Comparison of ENCODE assay signal across 1 cellular context in the genomic region with DNA sequence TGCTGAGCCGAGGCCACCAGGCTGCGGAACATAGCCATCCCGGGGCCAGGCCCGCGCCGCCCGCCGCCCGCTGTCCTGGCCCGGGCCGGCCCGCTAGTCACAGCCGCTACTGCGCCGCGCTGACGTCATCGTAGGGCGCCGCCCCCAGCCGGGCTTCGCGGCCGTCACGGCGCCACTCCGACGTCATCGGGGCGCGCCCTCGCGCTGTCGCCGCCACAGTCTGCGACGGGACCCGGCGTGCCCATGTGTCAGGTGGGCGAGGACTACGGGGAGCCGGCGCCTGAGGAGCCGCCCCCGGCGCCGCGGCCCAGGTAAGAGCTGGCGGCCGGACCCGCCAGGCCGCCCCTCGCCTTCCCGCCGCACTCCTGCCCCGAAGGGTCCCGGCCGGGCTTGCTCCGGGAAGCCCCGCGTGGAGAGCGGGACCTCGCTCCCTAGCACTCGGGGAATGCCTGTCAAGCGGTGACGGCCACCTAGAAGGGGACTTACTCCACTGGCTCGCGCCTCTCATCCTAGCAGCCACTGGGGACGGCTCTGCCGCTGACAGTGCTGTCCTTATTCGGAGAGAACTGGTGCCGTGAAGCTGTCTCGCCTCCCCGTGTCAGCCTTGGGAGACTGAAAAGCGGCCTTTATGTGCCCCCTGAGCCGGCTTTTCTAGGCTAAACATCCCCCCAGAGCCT.
TF ChIP-seq lines count a peak whose summit lies in the region.

A gene (plus strand): TSS at position 216 of the 677 bp plus-strand sequence. CDS start 28 bp downstream, at position 244.
A gene with protein sequence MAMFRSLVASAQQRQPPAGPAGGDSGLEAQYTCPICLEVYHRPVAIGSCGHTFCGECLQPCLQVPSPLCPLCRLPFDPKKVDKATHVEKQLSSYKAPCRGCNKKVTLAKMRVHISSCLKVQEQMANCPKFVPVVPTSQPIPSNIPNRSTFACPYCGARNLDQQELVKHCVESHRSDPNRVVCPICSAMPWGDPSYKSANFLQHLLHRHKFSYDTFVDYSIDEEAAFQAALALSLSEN (minus strand): TSS at position 121 of the 677 bp plus-strand sequence. CDS start 83 bp downstream, at position 38.

TF ChIP-seq in K562, 482 proteins besides CTCF, POLR2A, EP300 and RAD21 (continued from another document and continues in another):
- TF ChIP-seq, protein P1, sequence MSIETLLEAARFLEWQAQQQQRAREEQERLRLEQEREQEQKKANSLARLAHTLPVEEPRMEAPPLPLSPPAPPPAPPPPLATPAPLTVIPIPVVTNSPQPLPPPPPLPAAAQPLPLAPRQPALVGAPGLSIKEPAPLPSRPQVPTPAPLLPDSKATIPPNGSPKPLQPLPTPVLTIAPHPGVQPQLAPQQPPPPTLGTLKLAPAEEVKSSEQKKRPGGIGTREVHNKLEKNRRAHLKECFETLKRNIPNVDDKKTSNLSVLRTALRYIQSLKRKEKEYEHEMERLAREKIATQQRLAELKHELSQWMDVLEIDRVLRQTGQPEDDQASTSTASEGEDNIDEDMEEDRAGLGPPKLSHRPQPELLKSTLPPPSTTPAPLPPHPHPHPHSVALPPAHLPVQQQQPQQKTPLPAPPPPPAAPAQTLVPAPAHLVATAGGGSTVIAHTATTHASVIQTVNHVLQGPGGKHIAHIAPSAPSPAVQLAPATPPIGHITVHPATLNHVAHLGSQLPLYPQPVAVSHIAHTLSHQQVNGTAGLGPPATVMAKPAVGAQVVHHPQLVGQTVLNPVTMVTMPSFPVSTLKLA (conservative IDR thresholded peaks at IDR 0.05), result peak; percentile 91 to 99
- TF ChIP-seq SNIP1 (IDR thresholded peaks at IDR 0.05; ENCODE audit: low read depth) (no peak), MAFG (tag; conservative IDR thresholded peaks at IDR 0.05) (no peak), PCBP2 (IDR thresholded peaks at IDR 0.05; ENCODE audit: low read depth, low read length, poor library complexity, severe bottlenecking) (no peak), JUN (IDR thresholded peaks at IDR 0.05; ENCODE audit: borderline replicate concordance, low read depth, low read length) (peak; percentile 95), JUN (CRISPR knock-in tag; IDR thresholded peaks at IDR 0.05; ENCODE audit: borderline replicate concordance) (no peak), MEF2A (IDR thresholded peaks at IDR 0.05; ENCODE audit: control insufficient read depth, low read depth, low read length) (no peak), ESRRA (IDR thresholded peaks at IDR 0.05; ENCODE audit: borderline replicate concordance, low read depth) (peak; percentile 83; the same call in 1 of the 2 replicates), RBFOX2 (IDR thresholded peaks at IDR 0.05; ENCODE audit: low read depth, low read length) (peak; percentile 81), FOXA1 (IDR thresholded peaks at IDR 0.05; ENCODE audit: borderline replicate concordance) (no peak), ZNF584 (CRISPR knock-in tag; IDR thresholded peaks at IDR 0.05; ENCODE audit: low read depth) (0 out of 2 replicates have a peak, but pooled peaks have one; percentile 61), ETS2 (tag; IDR thresholded peaks at IDR 0.05; ENCODE audit: borderline replicate concordance, poor library complexity, severe bottlenecking) (no peak), C11orf30 (IDR thresholded peaks at IDR 0.05; ENCODE audit: low read depth) (peak; percentile 98), STAG1 (CRISPR knock-in tag; IDR thresholded peaks at IDR 0.05; ENCODE audit: borderline replicate concordance) (no peak), SREBF1 (IDR thresholded peaks at IDR 0.05; ENCODE audit: borderline replicate concordance, low read depth, low read length) (0 out of 2 replicates have a peak, but pooled peaks have one; percentile 52), HOXB6 (CRISPR knock-in tag; IDR thresholded peaks at IDR 0.05; ENCODE audit: borderline replicate concordance) (no peak), CBFB (CRISPR knock-in tag; IDR thresholded peaks at IDR 0.05) (no peak), ILF3 (IDR thresholded peaks at IDR 0.05; ENCODE audit: borderline replicate concordance) (no peak), KLF13 (tag; IDR thresholded peaks at IDR 0.05; ENCODE audit: borderline replicate concordance, low read depth) (peak; percentile 75; the same call in 1 of the 2 replicates), SRSF7 (optimal IDR thresholded peaks at IDR 0.05; ENCODE audit: low read depth, low read length) (no peak), CREB1 (IDR thresholded peaks at IDR 0.05) (peak; percentile 100), CREB1 (CRISPR knock-in tag; IDR thresholded peaks at IDR 0.05) (peak; percentile 99), NR3C1 (CRISPR knock-in tag; IDR thresholded peaks at IDR 0.05) (0 out of 2 replicates have a peak, but pooled peaks have one; percentile 20), ZNF444 (CRISPR knock-in tag; IDR thresholded peaks at IDR 0.05) (no peak), TCF7 (IDR thresholded peaks at IDR 0.05; ENCODE audit: borderline replicate concordance) (peak; percentile 79; the same call in 1 of the 2 replicates), ZFP1 (CRISPR knock-in tag; IDR thresholded peaks at IDR 0.05) (no peak), SIX5 (IDR thresholded peaks at IDR 0.05; ENCODE audit: borderline replicate concordance in 1 of 2, insufficient read depth in 1 of 2, low read depth in 1 of 2, low read length in 2 of 2) (peak; percentile 36 to 47; a peak in 3 of 4 replicates), MXI1 (IDR thresholded peaks at IDR 0.05; ENCODE audit: low read depth, low read length) (peak; percentile 99), NFYB (IDR thresholded peaks at IDR 0.05; ENCODE audit: extremely low read depth, insufficient read length) (no peak), SMAD4 (CRISPR knock-in tag; conservative IDR thresholded peaks at IDR 0.05) (peak; percentile 96), DDX20 (tag; IDR thresholded peaks at IDR 0.05; ENCODE audit: low read depth) (no peak), HNRNPK (IDR thresholded peaks at IDR 0.05; ENCODE audit: low read depth, low read length, poor library complexity, severe bottlenecking) (peak; percentile 68), CC2D1A (IDR thresholded peaks at IDR 0.05) (no peak)
- TF ChIP-seq, protein P2, sequence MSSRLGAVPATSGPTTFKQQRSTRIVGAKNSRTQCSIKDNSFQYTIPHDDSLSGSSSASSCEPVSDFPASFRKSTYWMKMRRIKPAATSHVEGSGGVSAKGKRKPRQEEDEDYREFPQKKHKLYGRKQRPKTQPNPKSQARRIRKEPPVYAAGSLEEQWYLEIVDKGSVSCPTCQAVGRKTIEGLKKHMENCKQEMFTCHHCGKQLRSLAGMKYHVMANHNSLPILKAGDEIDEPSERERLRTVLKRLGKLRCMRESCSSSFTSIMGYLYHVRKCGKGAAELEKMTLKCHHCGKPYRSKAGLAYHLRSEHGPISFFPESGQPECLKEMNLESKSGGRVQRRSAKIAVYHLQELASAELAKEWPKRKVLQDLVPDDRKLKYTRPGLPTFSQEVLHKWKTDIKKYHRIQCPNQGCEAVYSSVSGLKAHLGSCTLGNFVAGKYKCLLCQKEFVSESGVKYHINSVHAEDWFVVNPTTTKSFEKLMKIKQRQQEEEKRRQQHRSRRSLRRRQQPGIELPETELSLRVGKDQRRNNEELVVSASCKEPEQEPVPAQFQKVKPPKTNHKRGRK (tag; IDR thresholded peaks at IDR 0.05), result no peak
- TF ChIP-seq, protein P3, sequence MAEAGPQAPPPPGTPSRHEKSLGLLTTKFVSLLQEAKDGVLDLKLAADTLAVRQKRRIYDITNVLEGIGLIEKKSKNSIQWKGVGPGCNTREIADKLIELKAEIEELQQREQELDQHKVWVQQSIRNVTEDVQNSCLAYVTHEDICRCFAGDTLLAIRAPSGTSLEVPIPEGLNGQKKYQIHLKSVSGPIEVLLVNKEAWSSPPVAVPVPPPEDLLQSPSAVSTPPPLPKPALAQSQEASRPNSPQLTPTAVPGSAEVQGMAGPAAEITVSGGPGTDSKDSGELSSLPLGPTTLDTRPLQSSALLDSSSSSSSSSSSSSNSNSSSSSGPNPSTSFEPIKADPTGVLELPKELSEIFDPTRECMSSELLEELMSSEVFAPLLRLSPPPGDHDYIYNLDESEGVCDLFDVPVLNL (CRISPR knock-in tag; IDR thresholded peaks at IDR 0.05; ENCODE audit: low read depth), result no peak
- TF ChIP-seq, protein P4, sequence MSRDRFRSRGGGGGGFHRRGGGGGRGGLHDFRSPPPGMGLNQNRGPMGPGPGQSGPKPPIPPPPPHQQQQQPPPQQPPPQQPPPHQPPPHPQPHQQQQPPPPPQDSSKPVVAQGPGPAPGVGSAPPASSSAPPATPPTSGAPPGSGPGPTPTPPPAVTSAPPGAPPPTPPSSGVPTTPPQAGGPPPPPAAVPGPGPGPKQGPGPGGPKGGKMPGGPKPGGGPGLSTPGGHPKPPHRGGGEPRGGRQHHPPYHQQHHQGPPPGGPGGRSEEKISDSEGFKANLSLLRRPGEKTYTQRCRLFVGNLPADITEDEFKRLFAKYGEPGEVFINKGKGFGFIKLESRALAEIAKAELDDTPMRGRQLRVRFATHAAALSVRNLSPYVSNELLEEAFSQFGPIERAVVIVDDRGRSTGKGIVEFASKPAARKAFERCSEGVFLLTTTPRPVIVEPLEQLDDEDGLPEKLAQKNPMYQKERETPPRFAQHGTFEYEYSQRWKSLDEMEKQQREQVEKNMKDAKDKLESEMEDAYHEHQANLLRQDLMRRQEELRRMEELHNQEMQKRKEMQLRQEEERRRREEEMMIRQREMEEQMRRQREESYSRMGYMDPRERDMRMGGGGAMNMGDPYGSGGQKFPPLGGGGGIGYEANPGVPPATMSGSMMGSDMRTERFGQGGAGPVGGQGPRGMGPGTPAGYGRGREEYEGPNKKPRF (IDR thresholded peaks at IDR 0.05; ENCODE audit: low read depth, low read length), result no peak
- TF ChIP-seq, protein P5, sequence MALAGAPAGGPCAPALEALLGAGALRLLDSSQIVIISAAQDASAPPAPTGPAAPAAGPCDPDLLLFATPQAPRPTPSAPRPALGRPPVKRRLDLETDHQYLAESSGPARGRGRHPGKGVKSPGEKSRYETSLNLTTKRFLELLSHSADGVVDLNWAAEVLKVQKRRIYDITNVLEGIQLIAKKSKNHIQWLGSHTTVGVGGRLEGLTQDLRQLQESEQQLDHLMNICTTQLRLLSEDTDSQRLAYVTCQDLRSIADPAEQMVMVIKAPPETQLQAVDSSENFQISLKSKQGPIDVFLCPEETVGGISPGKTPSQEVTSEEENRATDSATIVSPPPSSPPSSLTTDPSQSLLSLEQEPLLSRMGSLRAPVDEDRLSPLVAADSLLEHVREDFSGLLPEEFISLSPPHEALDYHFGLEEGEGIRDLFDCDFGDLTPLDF (CRISPR knock-in tag; IDR thresholded peaks at IDR 0.05), result no peak
- TF ChIP-seq, protein P6, sequence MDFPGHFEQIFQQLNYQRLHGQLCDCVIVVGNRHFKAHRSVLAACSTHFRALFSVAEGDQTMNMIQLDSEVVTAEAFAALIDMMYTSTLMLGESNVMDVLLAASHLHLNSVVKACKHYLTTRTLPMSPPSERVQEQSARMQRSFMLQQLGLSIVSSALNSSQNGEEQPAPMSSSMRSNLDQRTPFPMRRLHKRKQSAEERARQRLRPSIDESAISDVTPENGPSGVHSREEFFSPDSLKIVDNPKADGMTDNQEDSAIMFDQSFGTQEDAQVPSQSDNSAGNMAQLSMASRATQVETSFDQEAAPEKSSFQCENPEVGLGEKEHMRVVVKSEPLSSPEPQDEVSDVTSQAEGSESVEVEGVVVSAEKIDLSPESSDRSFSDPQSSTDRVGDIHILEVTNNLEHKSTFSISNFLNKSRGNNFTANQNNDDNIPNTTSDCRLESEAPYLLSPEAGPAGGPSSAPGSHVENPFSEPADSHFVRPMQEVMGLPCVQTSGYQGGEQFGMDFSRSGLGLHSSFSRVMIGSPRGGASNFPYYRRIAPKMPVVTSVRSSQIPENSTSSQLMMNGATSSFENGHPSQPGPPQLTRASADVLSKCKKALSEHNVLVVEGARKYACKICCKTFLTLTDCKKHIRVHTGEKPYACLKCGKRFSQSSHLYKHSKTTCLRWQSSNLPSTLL (IDR thresholded peaks at IDR 0.05), result no peak
- TF ChIP-seq, protein P7, sequence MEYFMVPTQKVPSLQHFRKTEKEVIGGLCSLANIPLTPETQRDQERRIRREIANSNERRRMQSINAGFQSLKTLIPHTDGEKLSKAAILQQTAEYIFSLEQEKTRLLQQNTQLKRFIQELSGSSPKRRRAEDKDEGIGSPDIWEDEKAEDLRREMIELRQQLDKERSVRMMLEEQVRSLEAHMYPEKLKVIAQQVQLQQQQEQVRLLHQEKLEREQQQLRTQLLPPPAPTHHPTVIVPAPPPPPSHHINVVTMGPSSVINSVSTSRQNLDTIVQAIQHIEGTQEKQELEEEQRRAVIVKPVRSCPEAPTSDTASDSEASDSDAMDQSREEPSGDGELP (CRISPR knock-in tag; IDR thresholded peaks at IDR 0.05; ENCODE audit: borderline replicate concordance), result peak; percentile 93
- TF ChIP-seq, protein P8, sequence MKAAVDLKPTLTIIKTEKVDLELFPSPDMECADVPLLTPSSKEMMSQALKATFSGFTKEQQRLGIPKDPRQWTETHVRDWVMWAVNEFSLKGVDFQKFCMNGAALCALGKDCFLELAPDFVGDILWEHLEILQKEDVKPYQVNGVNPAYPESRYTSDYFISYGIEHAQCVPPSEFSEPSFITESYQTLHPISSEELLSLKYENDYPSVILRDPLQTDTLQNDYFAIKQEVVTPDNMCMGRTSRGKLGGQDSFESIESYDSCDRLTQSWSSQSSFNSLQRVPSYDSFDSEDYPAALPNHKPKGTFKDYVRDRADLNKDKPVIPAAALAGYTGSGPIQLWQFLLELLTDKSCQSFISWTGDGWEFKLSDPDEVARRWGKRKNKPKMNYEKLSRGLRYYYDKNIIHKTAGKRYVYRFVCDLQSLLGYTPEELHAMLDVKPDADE (conservative IDR thresholded peaks at IDR 0.05; ENCODE audit: control insufficient read depth, low read depth, low read length), result peak; percentile 99
- TF ChIP-seq, protein P9, sequence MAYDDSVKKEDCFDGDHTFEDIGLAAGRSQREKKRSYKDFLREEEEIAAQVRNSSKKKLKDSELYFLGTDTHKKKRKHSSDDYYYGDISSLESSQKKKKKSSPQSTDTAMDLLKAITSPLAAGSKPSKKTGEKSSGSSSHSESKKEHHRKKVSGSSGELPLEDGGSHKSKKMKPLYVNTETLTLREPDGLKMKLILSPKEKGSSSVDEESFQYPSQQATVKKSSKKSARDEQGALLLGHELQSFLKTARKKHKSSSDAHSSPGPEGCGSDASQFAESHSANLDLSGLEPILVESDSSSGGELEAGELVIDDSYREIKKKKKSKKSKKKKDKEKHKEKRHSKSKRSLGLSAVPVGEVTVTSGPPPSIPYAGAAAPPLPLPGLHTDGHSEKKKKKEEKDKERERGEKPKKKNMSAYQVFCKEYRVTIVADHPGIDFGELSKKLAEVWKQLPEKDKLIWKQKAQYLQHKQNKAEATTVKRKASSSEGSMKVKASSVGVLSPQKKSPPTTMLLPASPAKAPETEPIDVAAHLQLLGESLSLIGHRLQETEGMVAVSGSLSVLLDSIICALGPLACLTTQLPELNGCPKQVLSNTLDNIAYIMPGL (CRISPR knock-in tag; IDR thresholded peaks at IDR 0.05), result no peak; the same call in 1 of the 2 replicates
- TF ChIP-seq, protein P10, sequence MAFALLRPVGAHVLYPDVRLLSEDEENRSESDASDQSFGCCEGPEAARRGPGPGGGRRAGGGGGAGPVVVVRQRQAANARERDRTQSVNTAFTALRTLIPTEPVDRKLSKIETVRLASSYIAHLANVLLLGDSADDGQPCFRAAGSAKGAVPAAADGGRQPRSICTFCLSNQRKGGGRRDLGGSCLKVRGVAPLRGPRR (CRISPR knock-in tag; IDR thresholded peaks at IDR 0.05), result peak; percentile 46; the same call in 1 of the 2 replicates
- TF ChIP-seq, protein P11, sequence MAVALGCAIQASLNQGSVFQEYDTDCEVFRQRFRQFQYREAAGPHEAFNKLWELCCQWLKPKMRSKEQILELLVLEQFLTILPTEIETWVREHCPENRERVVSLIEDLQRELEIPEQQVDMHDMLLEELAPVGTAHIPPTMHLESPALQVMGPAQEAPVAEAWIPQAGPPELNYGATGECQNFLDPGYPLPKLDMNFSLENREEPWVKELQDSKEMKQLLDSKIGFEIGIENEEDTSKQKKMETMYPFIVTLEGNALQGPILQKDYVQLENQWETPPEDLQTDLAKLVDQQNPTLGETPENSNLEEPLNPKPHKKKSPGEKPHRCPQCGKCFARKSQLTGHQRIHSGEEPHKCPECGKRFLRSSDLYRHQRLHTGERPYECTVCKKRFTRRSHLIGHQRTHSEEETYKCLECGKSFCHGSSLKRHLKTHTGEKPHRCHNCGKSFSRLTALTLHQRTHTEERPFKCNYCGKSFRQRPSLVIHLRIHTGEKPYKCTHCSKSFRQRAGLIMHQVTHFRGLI (CRISPR knock-in tag; IDR thresholded peaks at IDR 0.05), result no peak
